In genomic region chr17:17930674-17931073, GRCh38 we compare ENCODE assay signal across 15 cellular contexts. TPM values are rescaled to one million over a fixed set of nuclear protein-coding genes. Genes with fewer than 3 reads are reported as not detected.
A peak's percentile ranks its signal among the peaks of the same experiment; 100 is the strongest.
DNase-seq lines count a peak whose midpoint lies in the region; ATAC-seq, FAIRE-seq and TF ChIP-seq lines count a peak whose summit lies in the region.
"Had no signal": no experiment of that assay in that cellular context is flagged by ENCODE, and none has a peak within 500 bp of the region (broad histone marks: within the 10 kb centered on the region; RNA-seq: fewer than 3 reads in every experiment).

No MANE protein-coding gene starts in this region.

- H3K4me3 ChIP-seq in SJSA1 (no peak overlapping the region), smooth muscle cell (no peak overlapping the region)

- H3K9me3 Mint-ChIP-seq in central memory CD8-positive, alpha-beta T cell = no peaks in the 10 kb centered on the region
- H3K9me3 Mint-ChIP-seq: CD8-positive, alpha-beta memory T cell; IgD-negative memory B cell had no signal

- H3K4me3 Mint-ChIP-seq in central memory CD8-positive, alpha-beta T cell = no peak overlapping the region
- H3K4me3 Mint-ChIP-seq: CD8-positive, alpha-beta memory T cell had no signal

- peaks cover 28% of the 10 kb centered on the region for H3K4me1 Mint-ChIP-seq in central memory CD8-positive, alpha-beta T cell

- no peak for TF ChIP-seq CTCF in smooth muscle cell (IDR thresholded peaks at IDR 0.05; ENCODE audit: borderline replicate concordance, insufficient read depth, poor library complexity, severe bottlenecking)

- H3K36me3 Mint-ChIP-seq in central memory CD8-positive, alpha-beta T cell (ENCODE audit: insufficient read depth) = no peaks in the 10 kb centered on the region
- H3K36me3 Mint-ChIP-seq: IgD-negative memory B cell had no signal

- ATAC-seq in central memory CD8-positive, alpha-beta T cell (replicated peaks; ENCODE audit: extremely low read depth, poor library complexity, severe bottlenecking) = no peak
- ATAC-seq: HCT116 had no signal

- no peak overlapping the region for H3K9ac ChIP-seq in smooth muscle cell (ENCODE audit: low read depth)

- no peak for DNase-seq in SJSA1 (ENCODE audit: low read depth in 1 of 2, low spot score in 2 of 2)
- DNase-seq in central memory CD8-positive, alpha-beta T cell (ENCODE audit: low spot score in 2 of 2) = no peak
- DNase-seq in smooth muscle cell (lab: John Stamatoyannopoulos, UW; ENCODE audit: unreplicated experiment) = no peak
- DNase-seq in activated naive CD4-positive, alpha-beta T cell treated with Interleukin-2 at 50 U/mL for 16 hours = no peak
- DNase-seq in activated effector memory CD4-positive, alpha-beta T cell treated with Interleukin-2 at 50 U/mL for 16 hours = no peak
- no peak for DNase-seq in NCI-H2196 treated with DMSO at 0.1 percent for 48 hours (lab: John Stamatoyannopoulos, UW; ENCODE audit: unreplicated experiment)
- no peak for DNase-seq in NCI-H1048 (lab: John Stamatoyannopoulos, UW)
- DNase-seq: CD8-positive, alpha-beta memory T cell; DND-41; GF-D8 had no signal

- peak overlapping the region; percentile 4 for H3K27ac Mint-ChIP-seq in central memory CD8-positive, alpha-beta T cell (ENCODE audit: low read depth)
- H3K27ac Mint-ChIP-seq: IgD-negative memory B cell had no signal

- FAIRE-seq in G401.6 (lab: Jason Lieb, UNC) = peak; percentile 51
- FAIRE-seq: H54 had no signal

- H3K79me2 ChIP-seq in smooth muscle cell (ENCODE audit: low read depth) = peaks cover 55% of the 10 kb centered on the region

- H3K36me3 ChIP-seq in SJSA1 (no peaks in the 10 kb centered on the region), smooth muscle cell (ENCODE audit: low read depth) (no peaks in the 10 kb centered on the region)

- peak overlapping the region; percentile 87 for H3K27ac ChIP-seq in SJSA1
- peak overlapping the region; percentile 46 for H3K27ac ChIP-seq in smooth muscle cell (ENCODE audit: low read depth)

- H4K20me1 ChIP-seq in smooth muscle cell (ENCODE audit: low read depth) = peaks cover 28% of the 10 kb centered on the region

- no peak overlapping the region for H3K4me2 ChIP-seq in smooth muscle cell

- H2AFZ ChIP-seq in smooth muscle cell (ENCODE audit: low read depth) = no peak overlapping the region

- no peaks in the 10 kb centered on the region for H3K27me3 ChIP-seq in SJSA1 (replicated peaks)
- H3K27me3 ChIP-seq in smooth muscle cell (ENCODE audit: low read depth) = no peaks in the 10 kb centered on the region

- no peaks in the 10 kb centered on the region for H3K9me3 ChIP-seq in SJSA1 (replicated peaks)
- H3K9me3 ChIP-seq in smooth muscle cell (replicated peaks; ENCODE audit: low read depth) = no peaks in the 10 kb centered on the region
- H3K9me3 ChIP-seq: Caco-2 had no signal

- H3K27me3 Mint-ChIP-seq in central memory CD8-positive, alpha-beta T cell = no peaks in the 10 kb centered on the region
- H3K27me3 Mint-ChIP-seq: CD8-positive, alpha-beta memory T cell; IgD-negative memory B cell had no signal

- H3F3A ChIP-seq in smooth muscle cell (ENCODE audit: low read depth) = peaks cover 15% of the 10 kb centered on the region

- H3K4me1 ChIP-seq in SJSA1 (replicated peaks) (peaks cover 83% of the 10 kb centered on the region), smooth muscle cell (ENCODE audit: low read depth) (peaks cover 28% of the 10 kb centered on the region)

RNA-seq across cellular contexts. Expression of gene TOM1L2, which starts 41.5 kb away (rescaled TPM):
- total RNA-seq in SJSA1 (2014; rRNA removed; shearing (Covaris generic)) = 32.0 and 36.4 TPM in 2 replicates
- total RNA-seq in smooth muscle cell = 27.0 and 27.3 TPM in 2 replicates
- 20.3 and 37.9 TPM in 2 replicates for polyA plus RNA-seq in smooth muscle cell

RNA-seq across cellular contexts. Expression of gene DRC3, which starts 42.0 kb away (rescaled TPM):
- 1.8 TPM in 1 of 2 replicates, not detected in the other for total RNA-seq in SJSA1 (2014; rRNA removed; shearing (Covaris generic))
- 0.72 TPM in 1 of 2 replicates, not detected in the other for total RNA-seq in smooth muscle cell
- 0.83 and 2.4 TPM in 2 replicates for polyA plus RNA-seq in smooth muscle cell
- polyA plus RNA-seq: CD8-positive, alpha-beta memory T cell had no signal
